17 cellular contexts compared by ENCODE assay signal in the genomic region with DNA sequence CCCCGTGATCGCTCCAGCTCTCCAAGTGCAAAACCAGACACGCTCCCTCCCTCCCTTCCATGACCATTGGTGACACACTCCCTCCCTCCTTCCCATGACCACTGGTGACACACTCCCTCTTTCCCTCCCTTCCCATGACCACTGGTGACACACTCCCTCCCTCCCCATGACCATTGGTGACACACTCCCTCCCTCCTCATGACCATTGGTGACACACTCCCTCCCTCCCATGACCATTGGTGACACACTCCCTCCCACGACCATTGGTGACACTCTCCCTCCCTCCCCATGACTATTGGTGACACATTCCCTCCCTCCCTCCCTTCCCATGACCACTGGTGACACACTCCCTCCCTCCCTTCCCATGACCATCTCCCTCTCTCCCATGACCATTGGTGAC. TPM values are rescaled to one million over a fixed set of nuclear protein-coding genes. Genes with fewer than 3 reads are reported as not detected.
DNase-seq lines count a peak whose midpoint lies in the region; ATAC-seq, FAIRE-seq and TF ChIP-seq lines count a peak whose summit lies in the region.
"Had no signal": no experiment of that assay in that cellular context is flagged by ENCODE, and none has a peak within 500 bp of the region (broad histone marks: within the 10 kb centered on the region; RNA-seq: fewer than 3 reads in every experiment).

No MANE protein-coding gene starts in this region.

- H3K4me2 ChIP-seq in astrocyte (ENCODE audit: low read length) = no peak overlapping the region

- no peak overlapping the region for H3K4me3 Mint-ChIP-seq in astrocyte (ENCODE audit: unreplicated experiment)
- H3K4me3 Mint-ChIP-seq: brain; CD4-positive, CD25-positive, alpha-beta regulatory T cell had no signal

- H3K4me1 ChIP-seq in A673 (ENCODE audit: insufficient read depth, low read length, poor library complexity, severe bottlenecking) (no peaks in the 10 kb centered on the region), astrocyte (ENCODE audit: insufficient read depth, low read length) (peaks cover 6% of the 10 kb centered on the region), kidney (ENCODE audit: control insufficient read depth in 1 of 2, insufficient read depth in 1 of 2, low read depth in 1 of 2, low read length in 2 of 2) (peaks cover 0 to 2% of the 10 kb centered on the region in 2 donors)

- H2AFZ ChIP-seq in astrocyte (ENCODE audit: low read depth, low read length) = no peak overlapping the region

- intact Hi-C loops in A673 (cut with micrococcal nuclease; ENCODE audit: unreplicated experiment) = no loop called here
- intact Hi-C loops in kidney (cut with DNase I) = no loop called here

- H3K27ac ChIP-seq in A673 (ENCODE audit: low read depth, low read length, poor library complexity, severe bottlenecking) (no peak overlapping the region), astrocyte (ENCODE audit: low read depth, low read length) (no peak overlapping the region), kidney (ENCODE audit: low read depth in 2 of 2, low read length in 2 of 2) (no peak overlapping the region)
- H3K27ac ChIP-seq: esophagus muscularis mucosa, HL-60, thoracic aorta had no signal

- CTCF ChIA-PET in A673 (lab: Charles Lee) = no interaction called here

- H3K9me3 Mint-ChIP-seq in astrocyte (ENCODE audit: unreplicated experiment) = peaks cover 3% of the 10 kb centered on the region
- H3K9me3 Mint-ChIP-seq: brain had no signal

- POLR2A ChIA-PET in A673 (lab: Charles Lee; ENCODE audit: low non-redundant PET) = no interaction called here

- FAIRE-seq in GM12892 (lab: Jason Lieb, UNC) (peak; percentile 50), astrocyte (lab: Jason Lieb, UNC) (peak; percentile 87), kidney (lab: Jason Lieb, UNC) (no peak)

- TF ChIP-seq CTCF in A673 (conservative IDR thresholded peaks at IDR 0.05; ENCODE audit: low read depth, low read length) (no peak), astrocyte (IDR thresholded peaks at IDR 0.05; ENCODE audit: insufficient read depth, low read depth, low read length) (no peak), kidney (IDR thresholded peaks at IDR 0.05; ENCODE audit: borderline replicate concordance, extremely low read depth, insufficient read depth) (no peak)

- TF ChIP-seq POLR2A in GM12892 (IDR thresholded peaks at IDR 0.05; ENCODE audit: low read depth, low read length) = no peak

- H3K36me3 Mint-ChIP-seq in astrocyte (ENCODE audit: low read depth, unreplicated experiment) = peaks cover under 1% of the 10 kb centered on the region

- no TSS peak for BruUV-seq in A673 (replicated peaks; lab: Mats Ljungman, UMichigan)

- peak; percentile 24 for DNase-seq in A673 (ENCODE audit: low spot score)
- DNase-seq in GM12892 (ENCODE audit: insufficient read length) = no peak
- peak; percentile 12 for DNase-seq in astrocyte (ENCODE audit: low read depth)
- no peak for DNase-seq in left lobe of liver (ENCODE audit: low spot score)
- no peak for DNase-seq in kidney
- no peak for DNase-seq in RPMI8226
- DNase-seq in NCI-H2107 treated with DMSO at 0.1 percent for 48 hours (lab: John Stamatoyannopoulos, UW; ENCODE audit: unreplicated experiment) = no peak
- DNase-seq in stimulated activated CD4-positive, alpha-beta T cell treated with anti-CD3 and anti-CD28 coated beads, Interleukin-15, amount 100 ng/mL, for 24 hours = no peak
- DNase-seq: CD4-positive, CD25-positive, alpha-beta regulatory T cell; left cardiac atrium; NCI-H1417; NCI-H82; stimulated activated CD4-positive, alpha-beta T cell treated with anti-CD3 and anti-CD28 coated beads, Interleukin-4, amount 100 ng/mL, for 4 hours had no signal

- H3K9ac ChIP-seq in astrocyte (ENCODE audit: low read length) (no peak overlapping the region), kidney (ENCODE audit: low read length in 2 of 2) (no peak overlapping the region)

- H3K79me2 ChIP-seq in astrocyte (ENCODE audit: insufficient read depth, low read length) = no peaks in the 10 kb centered on the region

- peak; percentile 13 for ATAC-seq in left lobe of liver

- no peaks in the 10 kb centered on the region for H4K20me1 ChIP-seq in astrocyte (ENCODE audit: insufficient read depth, low read length)

- no peaks in the 10 kb centered on the region for H3K9me3 ChIP-seq in A673 (ENCODE audit: low read depth, low read length, poor library complexity, severe bottlenecking)
- no peaks in the 10 kb centered on the region for H3K9me3 ChIP-seq in astrocyte (ENCODE audit: insufficient read depth, low read depth, low read length)
- H3K9me3 ChIP-seq in kidney (ENCODE audit: control insufficient read depth in 1 of 2, low read length in 2 of 2) = no peaks in the 10 kb centered on the region
- H3K9me3 ChIP-seq: esophagus muscularis mucosa, thoracic aorta had no signal

- peaks cover 2% of the 10 kb centered on the region for H3K4me1 Mint-ChIP-seq in astrocyte (ENCODE audit: low read depth, unreplicated experiment)
- H3K4me1 Mint-ChIP-seq: CD4-positive, CD25-positive, alpha-beta regulatory T cell had no signal

- H3K36me3 ChIP-seq in A673 (ENCODE audit: insufficient read depth, low read length, poor library complexity, severe bottlenecking) (no peaks in the 10 kb centered on the region), astrocyte (ENCODE audit: insufficient read depth, low read length) (no peaks in the 10 kb centered on the region), kidney (ENCODE audit: control insufficient read depth in 1 of 2, insufficient read depth in 2 of 2, low read length in 2 of 2) (peaks cover 0 to 2% of the 10 kb centered on the region in 2 donors)

- H3K4me3 ChIP-seq in A673 (ENCODE audit: low read depth, low read length, poor library complexity, severe bottlenecking) (no peak overlapping the region), astrocyte (ENCODE audit: insufficient read depth, low read depth, low read length) (no peak overlapping the region), kidney (ENCODE audit: low read length in 2 of 2) (no peak overlapping the region)
- H3K4me3 ChIP-seq: esophagus muscularis mucosa, thoracic aorta had no signal

- no peak overlapping the region for H3K27ac Mint-ChIP-seq in astrocyte (ENCODE audit: unreplicated experiment)
- H3K27ac Mint-ChIP-seq: brain; CD4-positive, CD25-positive, alpha-beta regulatory T cell had no signal

- H3K27me3 ChIP-seq in A673 (replicated peaks; ENCODE audit: insufficient read depth, low read depth, low read length, poor library complexity) (no peaks in the 10 kb centered on the region), astrocyte (ENCODE audit: insufficient read depth, low read length) (no peaks in the 10 kb centered on the region)
- H3K27me3 ChIP-seq: esophagus muscularis mucosa had no signal

- H3K27me3 Mint-ChIP-seq in astrocyte (ENCODE audit: low read depth, unreplicated experiment) = peaks cover 6% of the 10 kb centered on the region
- H3K27me3 Mint-ChIP-seq: brain; CD4-positive, CD25-positive, alpha-beta regulatory T cell had no signal

RNA-seq across cellular contexts. Expression of gene LMF1, which starts 56.3 kb away (rescaled TPM):
- total RNA-seq in A673 (2021) (21.0 and 26.3 TPM in 2 replicates), astrocyte (12.6 and 15.0 TPM in 2 replicates), left lobe of liver (13.5 TPM), kidney (28.6 TPM)
- polyA plus RNA-seq in GM12892 (2012; ENCODE audit: missing spikeins) = 1.5 TPM
- 15.4 TPM for polyA plus RNA-seq in kidney (ENCODE audit: insufficient read depth, low read depth, low replicate concordance)

Comparison
In these comparisons a context has a peak if more than half of its experiments do, and no peak if none do; other contexts are left out.
1. DNase-seq: peak in A673 (single experiment) and astrocyte (single experiment); none in GM12892 (single experiment), left lobe of liver (single experiment), kidney (single experiment), RPMI8226 (single experiment), NCI-H2107 treated with DMSO at 0.1 percent for 48 hours (single experiment) and stimulated activated CD4-positive, alpha-beta T cell treated with anti-CD3 and anti-CD28 coated beads, Interleukin-15, amount 100 ng/mL, for 24 hours (single experiment).